17 cellular contexts compared by ENCODE assay signal in genomic region chr10:1132584-1132983, GRCh38.
"Had no signal": no experiment of that assay in that cellular context is flagged by ENCODE, and none has a peak within 500 bp of the region (broad histone marks: within the 10 kb centered on the region; RNA-seq: fewer than 3 reads in every experiment).

No MANE protein-coding gene starts in this region.

- H3K9me3 ChIP-seq: left ventricle myocardium inferior had no signal

- H2AFZ ChIP-seq: parathyroid adenoma had no signal

- H3K9me3 Mint-ChIP-seq: activated T-cell treated with anti-CD3 and anti-CD28 coated beads, Interleukin-2, amount 50 U/mL, for 24 hours; T-cell; type B pancreatic cell had no signal

- H3K27me3 ChIP-seq: foreskin keratinocyte, suprapubic skin had no signal

- H3K27ac ChIP-seq: foreskin keratinocyte, left ventricle myocardium inferior, parathyroid adenoma, skin epidermis, suprapubic skin had no signal

- H3K9ac ChIP-seq: parathyroid adenoma had no signal

- H3K4me3 ChIP-seq: left ventricle myocardium inferior, skin epidermis, suprapubic skin had no signal

- H3K4me1 ChIP-seq: foreskin keratinocyte, parathyroid adenoma, suprapubic skin had no signal

- H3K4me1 Mint-ChIP-seq: brain had no signal

- H3K27ac Mint-ChIP-seq: activated T-cell treated with anti-CD3 and anti-CD28 coated beads, Interleukin-2, amount 50 U/mL, for 24 hours; brain; T-cell; type B pancreatic cell had no signal

- DNase-seq: activated CD4-positive, alpha-beta T cell treated with anti-CD3 and anti-CD28 coated beads for 1 hour; activated effector memory CD4-positive, alpha-beta T cell treated with Interleukin-2 at 50 U/mL for 16 hours; activated T-cell treated with anti-CD3 and anti-CD28 coated beads, Interleukin-2, amount 50 U/mL, for 24 hours; amniotic stem cell; cerebellar nuclear complex; dermis blood vessel endothelial cell; foreskin keratinocyte; left ventricle myocardium inferior; retina; stimulated activated naive CD4-positive, alpha-beta T cell; T-cell; T1000 had no signal

- H3K79me2 ChIP-seq: parathyroid adenoma had no signal

- ATAC-seq: foreskin keratinocyte had no signal

- H3K4me3 Mint-ChIP-seq: activated T-cell treated with anti-CD3 and anti-CD28 coated beads, Interleukin-2, amount 50 U/mL, for 24 hours; brain; T-cell; type B pancreatic cell had no signal

- H3K27me3 Mint-ChIP-seq: activated T-cell treated with anti-CD3 and anti-CD28 coated beads, Interleukin-2, amount 50 U/mL, for 24 hours; brain; T-cell; type B pancreatic cell had no signal
